Comparison of ENCODE assay signal across 1 cellular context in genomic region chr10:11757452-11757819, GRCh38.
TF ChIP-seq lines count a peak whose summit lies in the region.

No MANE protein-coding gene starts in this region.

TF ChIP-seq in K562, 482 proteins besides CTCF, POLR2A, EP300 and RAD21 (continued from another document and continues in another):
- TF ChIP-seq, protein P1, sequence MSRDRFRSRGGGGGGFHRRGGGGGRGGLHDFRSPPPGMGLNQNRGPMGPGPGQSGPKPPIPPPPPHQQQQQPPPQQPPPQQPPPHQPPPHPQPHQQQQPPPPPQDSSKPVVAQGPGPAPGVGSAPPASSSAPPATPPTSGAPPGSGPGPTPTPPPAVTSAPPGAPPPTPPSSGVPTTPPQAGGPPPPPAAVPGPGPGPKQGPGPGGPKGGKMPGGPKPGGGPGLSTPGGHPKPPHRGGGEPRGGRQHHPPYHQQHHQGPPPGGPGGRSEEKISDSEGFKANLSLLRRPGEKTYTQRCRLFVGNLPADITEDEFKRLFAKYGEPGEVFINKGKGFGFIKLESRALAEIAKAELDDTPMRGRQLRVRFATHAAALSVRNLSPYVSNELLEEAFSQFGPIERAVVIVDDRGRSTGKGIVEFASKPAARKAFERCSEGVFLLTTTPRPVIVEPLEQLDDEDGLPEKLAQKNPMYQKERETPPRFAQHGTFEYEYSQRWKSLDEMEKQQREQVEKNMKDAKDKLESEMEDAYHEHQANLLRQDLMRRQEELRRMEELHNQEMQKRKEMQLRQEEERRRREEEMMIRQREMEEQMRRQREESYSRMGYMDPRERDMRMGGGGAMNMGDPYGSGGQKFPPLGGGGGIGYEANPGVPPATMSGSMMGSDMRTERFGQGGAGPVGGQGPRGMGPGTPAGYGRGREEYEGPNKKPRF (IDR thresholded peaks at IDR 0.05; ENCODE audit: low read depth, low read length): no peak
- TF ChIP-seq NFYB (IDR thresholded peaks at IDR 0.05; ENCODE audit: extremely low read depth, insufficient read length) (no peak), ZNF644 (tag; IDR thresholded peaks at IDR 0.05; ENCODE audit: low read depth) (no peak), ZKSCAN1 (IDR thresholded peaks at IDR 0.05; ENCODE audit: low read depth, low read length) (no peak), ZNF785 (CRISPR knock-in tag; IDR thresholded peaks at IDR 0.05) (no peak), KHSRP (IDR thresholded peaks at IDR 0.05) (no peak), ELF1 (tag; IDR thresholded peaks at IDR 0.05) (no peak), HMGN3 (IDR thresholded peaks at IDR 0.05; ENCODE audit: borderline replicate concordance, extremely low read depth, insufficient read length, low read depth, low read length) (no peak), BCL6 (CRISPR knock-in tag; IDR thresholded peaks at IDR 0.05) (no peak), ZNF311 (CRISPR knock-in tag; IDR thresholded peaks at IDR 0.05) (no peak), ZNF695 (CRISPR knock-in tag; IDR thresholded peaks at IDR 0.05) (no peak), BRF1 (IDR thresholded peaks at IDR 0.05; ENCODE audit: borderline replicate concordance, extremely low read depth, insufficient read length) (no peak), VEZF1 (CRISPR knock-in tag; IDR thresholded peaks at IDR 0.05) (peak; percentile 29; the same call in 1 of the 2 replicates), ARNT (IDR thresholded peaks at IDR 0.05) (peak in 1 of 2 experiments; percentile 57; a peak in 2 of 4 replicates), GTF2A2 (tag; IDR thresholded peaks at IDR 0.05) (no peak), GABPB2 (CRISPR knock-in tag; conservative IDR thresholded peaks at IDR 0.05) (no peak), KDM4B (IDR thresholded peaks at IDR 0.05; ENCODE audit: borderline replicate concordance in 2 of 2, low read depth in 1 of 2) (no peak), TCF3 (CRISPR knock-in tag; IDR thresholded peaks at IDR 0.05) (peak; percentile 65; the same call in 1 of the 2 replicates), LARP7 (IDR thresholded peaks at IDR 0.05) (no peak), ZNF316 (IDR thresholded peaks at IDR 0.05) (peak; percentile 70; the same call in 1 of the 2 replicates), ARID2 (IDR thresholded peaks at IDR 0.05) (no peak), CBFA2T2 (conservative IDR thresholded peaks at IDR 0.05) (peak; percentile 63), MEF2D (tag; conservative IDR thresholded peaks at IDR 0.05; ENCODE audit: low read depth) (no peak), ZNF764 (CRISPR knock-in tag; IDR thresholded peaks at IDR 0.05; ENCODE audit: low read depth) (no peak), BCOR (IDR thresholded peaks at IDR 0.05) (no peak), HEY1 (CRISPR knock-in tag; IDR thresholded peaks at IDR 0.05; ENCODE audit: borderline replicate concordance) (no peak), HDAC6 (IDR thresholded peaks at IDR 0.05; ENCODE audit: low read depth, low read length) (no peak), DPF2 (IDR thresholded peaks at IDR 0.05) (peak; percentile 83), KLF1 (tag; IDR thresholded peaks at IDR 0.05) (no peak), SRF (CRISPR knock-in tag; IDR thresholded peaks at IDR 0.05) (no peak), ESRRA (IDR thresholded peaks at IDR 0.05; ENCODE audit: borderline replicate concordance, low read depth) (peak; percentile 37), ZC3H4 (CRISPR knock-in tag; IDR thresholded peaks at IDR 0.05; ENCODE audit: borderline replicate concordance) (no peak), FOSL1 (tag; conservative IDR thresholded peaks at IDR 0.05) (peak; percentile 86), NCOA2 (IDR thresholded peaks at IDR 0.05; ENCODE audit: partially characterized antibody in 2 of 2) (no peak), GABPA (tag; conservative IDR thresholded peaks at IDR 0.05; ENCODE audit: low read depth) (no peak), THRAP3 (IDR thresholded peaks at IDR 0.05; ENCODE audit: borderline replicate concordance) (no peak), TAF9B (IDR thresholded peaks at IDR 0.05; ENCODE audit: partially characterized antibody) (no peak), ZNF23 (CRISPR knock-in tag; IDR thresholded peaks at IDR 0.05) (no peak), ZNF586 (CRISPR knock-in tag; conservative IDR thresholded peaks at IDR 0.05) (no peak), JUND (IDR thresholded peaks at IDR 0.05; ENCODE audit: borderline replicate concordance, low read depth, low read length) (peak; percentile 78; the same call in 1 of the 2 replicates), JUND (tag; IDR thresholded peaks at IDR 0.05; ENCODE audit: borderline replicate concordance, low read depth, low read length) (peak; percentile 24; the same call in 1 of the 3 replicates), RB1 (IDR thresholded peaks at IDR 0.05; ENCODE audit: low read depth) (no peak), KAT7 (CRISPR knock-in tag; IDR thresholded peaks at IDR 0.05; ENCODE audit: borderline replicate concordance) (no peak), KLF13 (tag; IDR thresholded peaks at IDR 0.05; ENCODE audit: borderline replicate concordance, low read depth) (no peak)
- TF ChIP-seq, protein P2, sequence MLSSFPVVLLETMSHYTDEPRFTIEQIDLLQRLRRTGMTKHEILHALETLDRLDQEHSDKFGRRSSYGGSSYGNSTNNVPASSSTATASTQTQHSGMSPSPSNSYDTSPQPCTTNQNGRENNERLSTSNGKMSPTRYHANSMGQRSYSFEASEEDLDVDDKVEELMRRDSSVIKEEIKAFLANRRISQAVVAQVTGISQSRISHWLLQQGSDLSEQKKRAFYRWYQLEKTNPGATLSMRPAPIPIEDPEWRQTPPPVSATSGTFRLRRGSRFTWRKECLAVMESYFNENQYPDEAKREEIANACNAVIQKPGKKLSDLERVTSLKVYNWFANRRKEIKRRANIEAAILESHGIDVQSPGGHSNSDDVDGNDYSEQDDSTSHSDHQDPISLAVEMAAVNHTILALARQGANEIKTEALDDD (IDR thresholded peaks at IDR 0.05): 0 out of 2 replicates have a peak, but pooled peaks have one; percentile 9
- TF ChIP-seq, protein P3, sequence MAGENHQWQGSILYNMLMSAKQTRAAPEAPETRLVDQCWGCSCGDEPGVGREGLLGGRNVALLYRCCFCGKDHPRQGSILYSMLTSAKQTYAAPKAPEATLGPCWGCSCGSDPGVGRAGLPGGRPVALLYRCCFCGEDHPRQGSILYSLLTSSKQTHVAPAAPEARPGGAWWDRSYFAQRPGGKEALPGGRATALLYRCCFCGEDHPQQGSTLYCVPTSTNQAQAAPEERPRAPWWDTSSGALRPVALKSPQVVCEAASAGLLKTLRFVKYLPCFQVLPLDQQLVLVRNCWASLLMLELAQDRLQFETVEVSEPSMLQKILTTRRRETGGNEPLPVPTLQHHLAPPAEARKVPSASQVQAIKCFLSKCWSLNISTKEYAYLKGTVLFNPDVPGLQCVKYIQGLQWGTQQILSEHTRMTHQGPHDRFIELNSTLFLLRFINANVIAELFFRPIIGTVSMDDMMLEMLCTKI (IDR thresholded peaks at IDR 0.05; ENCODE audit: partially characterized antibody): no peak
- TF ChIP-seq, protein P4, sequence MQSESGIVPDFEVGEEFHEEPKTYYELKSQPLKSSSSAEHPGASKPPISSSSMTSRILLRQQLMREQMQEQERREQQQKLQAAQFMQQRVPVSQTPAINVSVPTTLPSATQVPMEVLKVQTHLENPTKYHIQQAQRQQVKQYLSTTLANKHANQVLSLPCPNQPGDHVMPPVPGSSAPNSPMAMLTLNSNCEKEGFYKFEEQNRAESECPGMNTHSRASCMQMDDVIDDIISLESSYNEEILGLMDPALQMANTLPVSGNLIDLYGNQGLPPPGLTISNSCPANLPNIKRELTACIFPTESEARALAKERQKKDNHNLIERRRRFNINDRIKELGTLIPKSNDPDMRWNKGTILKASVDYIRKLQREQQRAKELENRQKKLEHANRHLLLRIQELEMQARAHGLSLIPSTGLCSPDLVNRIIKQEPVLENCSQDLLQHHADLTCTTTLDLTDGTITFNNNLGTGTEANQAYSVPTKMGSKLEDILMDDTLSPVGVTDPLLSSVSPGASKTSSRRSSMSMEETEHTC (IDR thresholded peaks at IDR 0.05): no peak
- TF ChIP-seq, protein P5, sequence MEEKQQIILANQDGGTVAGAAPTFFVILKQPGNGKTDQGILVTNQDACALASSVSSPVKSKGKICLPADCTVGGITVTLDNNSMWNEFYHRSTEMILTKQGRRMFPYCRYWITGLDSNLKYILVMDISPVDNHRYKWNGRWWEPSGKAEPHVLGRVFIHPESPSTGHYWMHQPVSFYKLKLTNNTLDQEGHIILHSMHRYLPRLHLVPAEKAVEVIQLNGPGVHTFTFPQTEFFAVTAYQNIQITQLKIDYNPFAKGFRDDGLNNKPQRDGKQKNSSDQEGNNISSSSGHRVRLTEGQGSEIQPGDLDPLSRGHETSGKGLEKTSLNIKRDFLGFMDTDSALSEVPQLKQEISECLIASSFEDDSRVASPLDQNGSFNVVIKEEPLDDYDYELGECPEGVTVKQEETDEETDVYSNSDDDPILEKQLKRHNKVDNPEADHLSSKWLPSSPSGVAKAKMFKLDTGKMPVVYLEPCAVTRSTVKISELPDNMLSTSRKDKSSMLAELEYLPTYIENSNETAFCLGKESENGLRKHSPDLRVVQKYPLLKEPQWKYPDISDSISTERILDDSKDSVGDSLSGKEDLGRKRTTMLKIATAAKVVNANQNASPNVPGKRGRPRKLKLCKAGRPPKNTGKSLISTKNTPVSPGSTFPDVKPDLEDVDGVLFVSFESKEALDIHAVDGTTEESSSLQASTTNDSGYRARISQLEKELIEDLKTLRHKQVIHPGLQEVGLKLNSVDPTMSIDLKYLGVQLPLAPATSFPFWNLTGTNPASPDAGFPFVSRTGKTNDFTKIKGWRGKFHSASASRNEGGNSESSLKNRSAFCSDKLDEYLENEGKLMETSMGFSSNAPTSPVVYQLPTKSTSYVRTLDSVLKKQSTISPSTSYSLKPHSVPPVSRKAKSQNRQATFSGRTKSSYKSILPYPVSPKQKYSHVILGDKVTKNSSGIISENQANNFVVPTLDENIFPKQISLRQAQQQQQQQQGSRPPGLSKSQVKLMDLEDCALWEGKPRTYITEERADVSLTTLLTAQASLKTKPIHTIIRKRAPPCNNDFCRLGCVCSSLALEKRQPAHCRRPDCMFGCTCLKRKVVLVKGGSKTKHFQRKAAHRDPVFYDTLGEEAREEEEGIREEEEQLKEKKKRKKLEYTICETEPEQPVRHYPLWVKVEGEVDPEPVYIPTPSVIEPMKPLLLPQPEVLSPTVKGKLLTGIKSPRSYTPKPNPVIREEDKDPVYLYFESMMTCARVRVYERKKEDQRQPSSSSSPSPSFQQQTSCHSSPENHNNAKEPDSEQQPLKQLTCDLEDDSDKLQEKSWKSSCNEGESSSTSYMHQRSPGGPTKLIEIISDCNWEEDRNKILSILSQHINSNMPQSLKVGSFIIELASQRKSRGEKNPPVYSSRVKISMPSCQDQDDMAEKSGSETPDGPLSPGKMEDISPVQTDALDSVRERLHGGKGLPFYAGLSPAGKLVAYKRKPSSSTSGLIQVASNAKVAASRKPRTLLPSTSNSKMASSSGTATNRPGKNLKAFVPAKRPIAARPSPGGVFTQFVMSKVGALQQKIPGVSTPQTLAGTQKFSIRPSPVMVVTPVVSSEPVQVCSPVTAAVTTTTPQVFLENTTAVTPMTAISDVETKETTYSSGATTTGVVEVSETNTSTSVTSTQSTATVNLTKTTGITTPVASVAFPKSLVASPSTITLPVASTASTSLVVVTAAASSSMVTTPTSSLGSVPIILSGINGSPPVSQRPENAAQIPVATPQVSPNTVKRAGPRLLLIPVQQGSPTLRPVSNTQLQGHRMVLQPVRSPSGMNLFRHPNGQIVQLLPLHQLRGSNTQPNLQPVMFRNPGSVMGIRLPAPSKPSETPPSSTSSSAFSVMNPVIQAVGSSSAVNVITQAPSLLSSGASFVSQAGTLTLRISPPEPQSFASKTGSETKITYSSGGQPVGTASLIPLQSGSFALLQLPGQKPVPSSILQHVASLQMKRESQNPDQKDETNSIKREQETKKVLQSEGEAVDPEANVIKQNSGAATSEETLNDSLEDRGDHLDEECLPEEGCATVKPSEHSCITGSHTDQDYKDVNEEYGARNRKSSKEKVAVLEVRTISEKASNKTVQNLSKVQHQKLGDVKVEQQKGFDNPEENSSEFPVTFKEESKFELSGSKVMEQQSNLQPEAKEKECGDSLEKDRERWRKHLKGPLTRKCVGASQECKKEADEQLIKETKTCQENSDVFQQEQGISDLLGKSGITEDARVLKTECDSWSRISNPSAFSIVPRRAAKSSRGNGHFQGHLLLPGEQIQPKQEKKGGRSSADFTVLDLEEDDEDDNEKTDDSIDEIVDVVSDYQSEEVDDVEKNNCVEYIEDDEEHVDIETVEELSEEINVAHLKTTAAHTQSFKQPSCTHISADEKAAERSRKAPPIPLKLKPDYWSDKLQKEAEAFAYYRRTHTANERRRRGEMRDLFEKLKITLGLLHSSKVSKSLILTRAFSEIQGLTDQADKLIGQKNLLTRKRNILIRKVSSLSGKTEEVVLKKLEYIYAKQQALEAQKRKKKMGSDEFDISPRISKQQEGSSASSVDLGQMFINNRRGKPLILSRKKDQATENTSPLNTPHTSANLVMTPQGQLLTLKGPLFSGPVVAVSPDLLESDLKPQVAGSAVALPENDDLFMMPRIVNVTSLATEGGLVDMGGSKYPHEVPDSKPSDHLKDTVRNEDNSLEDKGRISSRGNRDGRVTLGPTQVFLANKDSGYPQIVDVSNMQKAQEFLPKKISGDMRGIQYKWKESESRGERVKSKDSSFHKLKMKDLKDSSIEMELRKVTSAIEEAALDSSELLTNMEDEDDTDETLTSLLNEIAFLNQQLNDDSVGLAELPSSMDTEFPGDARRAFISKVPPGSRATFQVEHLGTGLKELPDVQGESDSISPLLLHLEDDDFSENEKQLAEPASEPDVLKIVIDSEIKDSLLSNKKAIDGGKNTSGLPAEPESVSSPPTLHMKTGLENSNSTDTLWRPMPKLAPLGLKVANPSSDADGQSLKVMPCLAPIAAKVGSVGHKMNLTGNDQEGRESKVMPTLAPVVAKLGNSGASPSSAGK (IDR thresholded peaks at IDR 0.05): no peak
